ENCODE assay signal across 17 cellular contexts in genomic region chr18:22912835-22913234, GRCh38. TPM values are rescaled to one million over a fixed set of nuclear protein-coding genes. Genes with fewer than 3 reads are reported as not detected.
A peak's percentile ranks its signal among the peaks of the same experiment; 100 is the strongest.
DNase-seq lines count a peak whose midpoint lies in the region; ATAC-seq, FAIRE-seq and TF ChIP-seq lines count a peak whose summit lies in the region.
"Had no signal": no experiment of that assay in that cellular context is flagged by ENCODE, and none has a peak within 500 bp of the region (broad histone marks: within the 10 kb centered on the region; RNA-seq: fewer than 3 reads in every experiment).

No MANE protein-coding gene starts in this region.

- TF ChIP-seq CTCF in mammary epithelial cell (conservative IDR thresholded peaks at IDR 0.05 in 1 of 2, IDR thresholded peaks at IDR 0.05 in 1 of 2; ENCODE audit: extremely low read depth in 1 of 2, insufficient read depth in 1 of 2, low read depth in 1 of 2, low read length in 2 of 2) (no peak), keratinocyte (optimal IDR thresholded peaks at IDR 0.05 in 1 of 3, IDR thresholded peaks at IDR 0.05 in 1 of 3, conservative IDR thresholded peaks at IDR 0.05 in 1 of 3; ENCODE audit: extremely low read depth in 1 of 3, insufficient read depth in 2 of 3, low read length in 3 of 3) (no peak), upper lobe of right lung (IDR thresholded peaks at IDR 0.05) (no peak), gastroesophageal sphincter (IDR thresholded peaks at IDR 0.05) (no peak)

- no peak for FAIRE-seq in keratinocyte (lab: Jason Lieb, UNC)
- FAIRE-seq: HTR-8/SVneo had no signal

- peaks cover 35% of the 10 kb centered on the region for H3K79me2 ChIP-seq in mammary epithelial cell (ENCODE audit: insufficient read depth, low read length)
- peaks cover 26% of the 10 kb centered on the region for H3K79me2 ChIP-seq in keratinocyte (ENCODE audit: control insufficient read depth, insufficient read depth, low read length)

- H2AFZ ChIP-seq in mammary epithelial cell (ENCODE audit: low read depth, low read length) (no peak overlapping the region), keratinocyte (ENCODE audit: control insufficient read depth, low read length) (no peak overlapping the region)

- CTCF ChIA-PET in mammary epithelial cell (lab: Charles Lee; ENCODE audit: low non-redundant PET), result interaction anchor here (0.7 kb wide), 1 partner anchor 580 kb away, joined by 3 read pairs; no protein-coding TSS in a partner anchor
- CTCF ChIA-PET in activated CD8-positive, alpha-beta memory T cell treated with anti-CD3 and anti-CD28 coated beads, Interleukin-2, amount 10 ng/mL, durations not matched to agents 7 days and 5 days (lab: Charles Lee), result interaction anchor here (2.1 kb wide), 1 partner anchor 18 kb away, joined by 4 read pairs; no protein-coding TSS in a partner anchor

- H3K36me3 Mint-ChIP-seq in activated CD8-positive, alpha-beta memory T cell treated with anti-CD3 and anti-CD28 coated beads, Interleukin-2, amount 10 ng/mL, durations not matched to agents 7 days and 5 days, result no peaks in the 10 kb centered on the region

- H3K4me1 ChIP-seq in mammary epithelial cell (ENCODE audit: insufficient read depth, low read length) (peaks cover 20% of the 10 kb centered on the region), keratinocyte (ENCODE audit: control insufficient read depth, extremely low read depth, insufficient read depth, low read length) (peaks cover 31% of the 10 kb centered on the region), upper lobe of right lung (no peaks in the 10 kb centered on the region), gastroesophageal sphincter (no peaks in the 10 kb centered on the region)

- no peak for TF ChIP-seq POLR2A in gastroesophageal sphincter (IDR thresholded peaks at IDR 0.05)

- H3K27ac Mint-ChIP-seq in activated CD8-positive, alpha-beta memory T cell treated with anti-CD3 and anti-CD28 coated beads, Interleukin-2, amount 10 ng/mL, durations not matched to agents 7 days and 5 days, result no peak overlapping the region
- H3K27ac Mint-ChIP-seq: activated naive CD4-positive, alpha-beta T cell treated with anti-CD3 and anti-CD28 coated beads for 36 hours had no signal

- no peak overlapping the region for H3K4me3 ChIP-seq in mammary epithelial cell (replicated peaks in 1 of 3; ENCODE audit: insufficient read depth in 1 of 3, low read depth in 2 of 3, low read length in 3 of 3)
- H3K4me3 ChIP-seq in keratinocyte (ENCODE audit: control insufficient read depth in 2 of 3, extremely low read depth in 1 of 3, insufficient read depth in 2 of 3, low read depth in 1 of 3, low read length in 3 of 3), result no peak overlapping the region
- no peak overlapping the region for H3K4me3 ChIP-seq in upper lobe of right lung
- H3K4me3 ChIP-seq in gastroesophageal sphincter, result no peak overlapping the region

- dilution Hi-C loops in mammary epithelial cell (cut with HindIII; ENCODE audit: low sequenced_read_pairs), result loop anchor here (5.0 kb wide), 1 partner anchor 56 kb away; no protein-coding TSS in a partner anchor
- dilution Hi-C loops in keratinocyte (cut with MboI; ENCODE audit: extremely low pct_ligation_motif_present, low sequenced_read_pairs), result no loop called here

- in situ Hi-C loops in mammary epithelial cell (cut with MboI; ENCODE audit: low sequenced_read_pairs in 2 of 2), result no loop called here

- H3K4me2 ChIP-seq in mammary epithelial cell (ENCODE audit: insufficient read depth, low read depth, low read length) (peak overlapping the region; percentile 89), keratinocyte (ENCODE audit: control insufficient read depth, extremely low read depth, insufficient read depth, low read depth, low read length) (peak overlapping the region; percentile 92)

- WGBS in mammary epithelial cell (ENCODE audit: low coverage, missing lambda C conversion rate), result 7% methylated on average over 1 of the region's 1 CpG
- WGBS in gastroesophageal sphincter (ENCODE audit: low coverage in 1 of 2), 2 donors, result 80 to 87% methylated on average over 1 of the region's 1 CpG

- BruUV-seq in mammary epithelial cell (replicated peaks; lab: Mats Ljungman, UMichigan), result no TSS peak

- H3K27ac ChIP-seq in mammary epithelial cell (ENCODE audit: insufficient read depth, low read depth, low read length), result peak overlapping the region; percentile 69
- H3K27ac ChIP-seq in keratinocyte (ENCODE audit: control insufficient read depth, insufficient read depth, low read length), result peak overlapping the region; percentile 85
- H3K27ac ChIP-seq in upper lobe of right lung, result peak overlapping the region; percentile 77
- H3K27ac ChIP-seq in gastroesophageal sphincter, result no peak overlapping the region
- H3K27ac ChIP-seq: neutrophil, WERI-Rb-1 had no signal

- no peak overlapping the region for H3K9ac ChIP-seq in mammary epithelial cell (ENCODE audit: insufficient read depth, low read length)
- H3K9ac ChIP-seq in keratinocyte (ENCODE audit: control insufficient read depth, extremely low read depth, insufficient read depth, low read length), result peak overlapping the region; percentile 45

- H3K27me3 Mint-ChIP-seq in activated CD8-positive, alpha-beta memory T cell treated with anti-CD3 and anti-CD28 coated beads, Interleukin-2, amount 10 ng/mL, durations not matched to agents 7 days and 5 days, result peaks cover 11% of the 10 kb centered on the region

- H3K4me1 Mint-ChIP-seq in activated CD8-positive, alpha-beta memory T cell treated with anti-CD3 and anti-CD28 coated beads, Interleukin-2, amount 10 ng/mL, durations not matched to agents 7 days and 5 days, result no peaks in the 10 kb centered on the region

- H3K27me3 ChIP-seq in mammary epithelial cell (ENCODE audit: insufficient read depth, low read length), result no peaks in the 10 kb centered on the region
- H3K27me3 ChIP-seq in keratinocyte (ENCODE audit: control insufficient read depth, extremely low read depth, insufficient read depth, low read length), result no peaks in the 10 kb centered on the region
- no peaks in the 10 kb centered on the region for H3K27me3 ChIP-seq in upper lobe of right lung
- H3K27me3 ChIP-seq in gastroesophageal sphincter, result no peaks in the 10 kb centered on the region
- H3K27me3 ChIP-seq: neutrophil had no signal

- H3K9me1 ChIP-seq in keratinocyte (ENCODE audit: control insufficient read depth, extremely low read depth, insufficient read depth, low read length), result no peaks in the 10 kb centered on the region

- ATAC-seq in upper lobe of right lung, result peak; percentile 86
- ATAC-seq in GM18868 (IDR thresholded peaks at IDR 0.05; ENCODE audit: unreplicated experiment), result no peak
- ATAC-seq in gastroesophageal sphincter, result no peak
- ATAC-seq in activated CD8-positive, alpha-beta memory T cell treated with anti-CD3 and anti-CD28 coated beads, Interleukin-2, amount 10 ng/mL, durations not matched to agents 7 days and 5 days, result no peak
- ATAC-seq: stimulated activated naive CD8-positive, alpha-beta T cell treated with anti-CD3 and anti-CD28 coated beads, Interleukin-15, Interleukin-2, amounts not matched to agents 100 U/mL and 50 U/mL, for 24 hours had no signal

- H3K9me3 Mint-ChIP-seq in activated CD8-positive, alpha-beta memory T cell treated with anti-CD3 and anti-CD28 coated beads, Interleukin-2, amount 10 ng/mL, durations not matched to agents 7 days and 5 days (ENCODE audit: low read depth), result no peaks in the 10 kb centered on the region
- H3K9me3 Mint-ChIP-seq: activated naive CD4-positive, alpha-beta T cell treated with anti-CD3 and anti-CD28 coated beads for 36 hours had no signal

- no peak overlapping the region for H3K4me3 Mint-ChIP-seq in activated CD8-positive, alpha-beta memory T cell treated with anti-CD3 and anti-CD28 coated beads, Interleukin-2, amount 10 ng/mL, durations not matched to agents 7 days and 5 days
- H3K4me3 Mint-ChIP-seq: activated naive CD4-positive, alpha-beta T cell treated with anti-CD3 and anti-CD28 coated beads for 36 hours had no signal

- H4K20me1 ChIP-seq in mammary epithelial cell (ENCODE audit: insufficient read depth, low read length) (no peaks in the 10 kb centered on the region), keratinocyte (ENCODE audit: control insufficient read depth, extremely low read depth, insufficient read depth, low read length) (no peaks in the 10 kb centered on the region)

- no peaks in the 10 kb centered on the region for H3K9me3 ChIP-seq in mammary epithelial cell (replicated peaks; ENCODE audit: insufficient read depth, low read length)
- H3K9me3 ChIP-seq in keratinocyte (ENCODE audit: control insufficient read depth, low read depth, low read length), result no peaks in the 10 kb centered on the region
- H3K9me3 ChIP-seq in upper lobe of right lung, result no peaks in the 10 kb centered on the region
- H3K9me3 ChIP-seq in gastroesophageal sphincter, result no peaks in the 10 kb centered on the region
- H3K9me3 ChIP-seq: neutrophil had no signal

- DNase-seq in DMS53 (lab: John Stamatoyannopoulos, UW) (peak; percentile 36), DMS53 treated with DMSO at 0.1 percent for 48 hours (lab: John Stamatoyannopoulos, UW; ENCODE audit: unreplicated experiment) (no peak), mammary epithelial cell (peak; percentile 79), keratinocyte (ENCODE audit: low read depth, low spot score) (no peak), upper lobe of right lung (no peak)
- no peak for DNase-seq in activated CD8-positive, alpha-beta memory T cell treated with anti-CD3 and anti-CD28 coated beads, Interleukin-2, amount 10 ng/mL, durations not matched to agents 7 days and 5 days
- DNase-seq: 8988T; activated naive CD4-positive, alpha-beta T cell treated with anti-CD3 and anti-CD28 coated beads for 36 hours; caudate nucleus; NCI-H1092; NCI-H226; stimulated activated naive CD8-positive, alpha-beta T cell treated with anti-CD3 and anti-CD28 coated beads, Interleukin-15, Interleukin-2, amounts not matched to agents 100 U/mL and 50 U/mL, for 24 hours; WERI-Rb-1 had no signal

- no peak for TF ChIP-seq EP300 in gastroesophageal sphincter (IDR thresholded peaks at IDR 0.05)

- H3K36me3 ChIP-seq in mammary epithelial cell (ENCODE audit: insufficient read depth, low read length), result no peaks in the 10 kb centered on the region
- no peaks in the 10 kb centered on the region for H3K36me3 ChIP-seq in keratinocyte (ENCODE audit: control insufficient read depth in 2 of 2, extremely low read depth in 1 of 2, insufficient read depth in 2 of 2, low read length in 2 of 2)
- H3K36me3 ChIP-seq in upper lobe of right lung, result no peaks in the 10 kb centered on the region
- H3K36me3 ChIP-seq in gastroesophageal sphincter, result no peaks in the 10 kb centered on the region
- H3K36me3 ChIP-seq: neutrophil, WERI-Rb-1 had no signal

- intact Hi-C loops in mammary epithelial cell (cut with micrococcal nuclease) (loop anchor here (1.0 kb wide), 2 partner anchors 44 to 87 kb away; no protein-coding TSS in a partner anchor), upper lobe of right lung (cut with DNase I) (no loop called here)

RNA-seq across cellular contexts. Expression of gene RBBP8, which starts 20.3 kb away (rescaled TPM):
- total RNA-seq in mammary epithelial cell (100 to 1,000 TPM; 165 to 692 TPM), upper lobe of right lung (30.4 TPM), gastroesophageal sphincter (10 to 100 TPM; 14.2 to 33.5 (median 20.9) TPM)
- polyA plus RNA-seq in mammary epithelial cell (91.8 TPM), keratinocyte (126 to 169 TPM (median 137 TPM) in 3 replicates)
- polyA minus RNA-seq in mammary epithelial cell (59.2 TPM), keratinocyte (33.7 to 158 TPM (median 66.6 TPM) in 3 replicates)
- polyA plus RNA-seq in keratinocyte (2011; ENCODE audit: low read depth), result 161 TPM
- polyA plus RNA-seq in keratinocyte (2011; cell fraction: cytosol; rRNA removed), result 99.4 and 180 TPM in 2 replicates
- polyA plus RNA-seq in keratinocyte (2011; cell fraction: nucleus; rRNA removed), result 218 and 258 TPM in 2 replicates
- polyA plus RNA-seq in keratinocyte (2012; ENCODE audit: low replicate concordance), result 48.5 and 91.8 TPM in 2 replicates
- 92.1 TPM for polyA minus RNA-seq in keratinocyte (2011; cell fraction: cytosol; rRNA and poly(A)+ RNA removed)
- polyA minus RNA-seq in keratinocyte (2011; cell fraction: nucleus; rRNA and poly(A)+ RNA removed), result 157 and 391 TPM in 2 replicates
- 10 to 100 TPM; 74.2 to 82.5 TPM for total RNA-seq in activated CD8-positive, alpha-beta memory T cell treated with anti-CD3 and anti-CD28 coated beads, Interleukin-2, amount 10 ng/mL, durations not matched to agents 7 days and 5 days

Comparison
In these comparisons a context has a peak if more than half of its experiments do, and no peak if none do; other contexts are left out.
1. DNase-seq: peak in DMS53 (single experiment) and mammary epithelial cell (single experiment); none in DMS53 treated with DMSO at 0.1 percent for 48 hours (single experiment), keratinocyte (single experiment), upper lobe of right lung (single experiment) and activated CD8-positive, alpha-beta memory T cell treated with anti-CD3 and anti-CD28 coated beads, Interleukin-2, amount 10 ng/mL, durations not matched to agents 7 days and 5 days (single experiment).
2. H3K27ac ChIP-seq: peak in mammary epithelial cell (single experiment), keratinocyte (single experiment) and upper lobe of right lung (single experiment); none in gastroesophageal sphincter (0 of 4).